In genomic region chr7:41030673-41031072, GRCh38 we compare ENCODE assay signal across 35 cellular contexts.
DNase-seq lines count a peak whose midpoint lies in the region; ATAC-seq, FAIRE-seq and TF ChIP-seq lines count a peak whose summit lies in the region.
"Had no signal": no experiment of that assay in that cellular context is flagged by ENCODE, and none has a peak within 500 bp of the region (broad histone marks: within the 10 kb centered on the region; RNA-seq: fewer than 3 reads in every experiment).

No MANE protein-coding gene starts in this region.

- peak; percentile 46 for FAIRE-seq in keratinocyte (lab: Jason Lieb, UNC)
- FAIRE-seq: GM12878 had no signal

- H3K27ac ChIP-seq in keratinocyte (ENCODE audit: control insufficient read depth, insufficient read depth, low read length), result no peak overlapping the region
- H3K27ac ChIP-seq: gastroesophageal sphincter, hepatocyte, psoas muscle, sigmoid colon, tibial artery had no signal

- H4K20me1 ChIP-seq in keratinocyte (ENCODE audit: control insufficient read depth, extremely low read depth, insufficient read depth, low read length), result no peaks in the 10 kb centered on the region

- peaks cover 33% of the 10 kb centered on the region for H3K4me1 ChIP-seq in keratinocyte (ENCODE audit: control insufficient read depth, extremely low read depth, insufficient read depth, low read length)
- H3K4me1 ChIP-seq: gastroesophageal sphincter, psoas muscle, sigmoid colon, tibial artery had no signal

- H2AFZ ChIP-seq in keratinocyte (ENCODE audit: control insufficient read depth, low read length), result peak overlapping the region; percentile 41
- H2AFZ ChIP-seq: hepatocyte had no signal

- no peaks in the 10 kb centered on the region for H3K36me3 ChIP-seq in keratinocyte (ENCODE audit: control insufficient read depth in 2 of 2, extremely low read depth in 1 of 2, insufficient read depth in 2 of 2, low read length in 2 of 2)
- H3K36me3 ChIP-seq: gastroesophageal sphincter, sigmoid colon, tibial artery had no signal

- ATAC-seq in HG02938 (IDR thresholded peaks at IDR 0.05; ENCODE audit: unreplicated experiment) (no peak), GM19328 (IDR thresholded peaks at IDR 0.05; ENCODE audit: unreplicated experiment) (no peak)
- ATAC-seq: effector memory CD8-positive, alpha-beta T cell; gastroesophageal sphincter; GM12878; HCT116; mucosa of descending colon; natural killer cell; psoas muscle; WTC11 had no signal

- H3K4me3 ChIP-seq in astrocyte of the spinal cord (ENCODE audit: low read depth, low read length) (no peak overlapping the region), keratinocyte (ENCODE audit: control insufficient read depth in 2 of 3, extremely low read depth in 1 of 3, insufficient read depth in 2 of 3, low read depth in 1 of 3, low read length in 3 of 3) (no peak overlapping the region)
- H3K4me3 ChIP-seq: gastroesophageal sphincter, GM12878, hepatocyte, lung, mucosa of descending colon, psoas muscle, sigmoid colon, tibial artery had no signal

- no peaks in the 10 kb centered on the region for H3K27me3 ChIP-seq in keratinocyte (ENCODE audit: control insufficient read depth, extremely low read depth, insufficient read depth, low read length)
- H3K27me3 ChIP-seq: gastroesophageal sphincter, hepatocyte, sigmoid colon, tibial artery had no signal

- no peak overlapping the region for H3K4me2 ChIP-seq in keratinocyte (ENCODE audit: control insufficient read depth, extremely low read depth, insufficient read depth, low read depth, low read length)
- H3K4me2 ChIP-seq: hepatocyte had no signal

- H3K9me1 ChIP-seq in keratinocyte (ENCODE audit: control insufficient read depth, extremely low read depth, insufficient read depth, low read length), result no peaks in the 10 kb centered on the region

- H3K9ac ChIP-seq in keratinocyte (ENCODE audit: control insufficient read depth, extremely low read depth, insufficient read depth, low read length), result no peak overlapping the region

- DNase-seq in Caki2 (ENCODE audit: low read depth) (peak; percentile 83), HT1080 (ENCODE audit: low read depth) (peak; percentile 71), astrocyte of the spinal cord (ENCODE audit: low read depth, low spot score) (peak; percentile 42), keratinocyte (ENCODE audit: low read depth, low spot score) (no peak), NCI-H2196 (lab: John Stamatoyannopoulos, UW; ENCODE audit: unreplicated experiment) (no peak)
- no peak for DNase-seq in stimulated activated CD4-positive, alpha-beta T cell treated with anti-CD3 and anti-CD28 coated beads, Interleukin-4, amount 100 ng/mL, for 4 hours
- DNase-seq: activated CD4-positive, alpha-beta T cell treated with anti-CD3 and anti-CD28 coated beads, Interleukin-2, amount 10 ng/mL, durations not matched to agents 24 days and 14 days; activated effector memory CD4-positive, alpha-beta T cell treated with anti-CD3 and anti-CD28 coated beads, Interleukin-2, amount 50 U/mL, for 16 hours; activated naive CD8-positive, alpha-beta T cell treated with anti-CD3 and anti-CD28 coated beads for 36 hours; aorta; CD4-positive, alpha-beta T cell; central memory CD4-positive, alpha-beta T cell; cortex of kidney; effector memory CD8-positive, alpha-beta T cell; left cardiac atrium; mucosa of descending colon; natural killer cell; NCI-H1105 treated with DMSO at 0.1 percent for 48 hours; NCI-H187 treated with DMSO at 0.1 percent for 48 hours; NCI-H526 treated with DMSO at 0.1 percent for 48 hours; NK-92 treated with Interleukin-12 subunit alpha and Interleukin-12 subunit beta, amount 100 ng/mL, for 24 hours; nucleus accumbens; psoas muscle; Right ventricle myocardium superior; sigmoid colon; stimulated activated CD4-positive, alpha-beta T cell treated with anti-CD3 and anti-CD28 coated beads, Interleukin-4, amount 100 ng/mL, for 24 hours; tibial artery had no signal

- H3K79me2 ChIP-seq in keratinocyte (ENCODE audit: control insufficient read depth, insufficient read depth, low read length), result no peaks in the 10 kb centered on the region
- H3K79me2 ChIP-seq: hepatocyte had no signal

- in situ Hi-C loops in Caki2 (cut with HindIII; ENCODE audit: low pct_unique_long_range_greater_than_20kb, low sequenced_read_pairs) (no loop called here), astrocyte of the spinal cord (cut with HindIII; ENCODE audit: low sequenced_read_pairs) (no loop called here)

- H3K9me3 ChIP-seq in keratinocyte (ENCODE audit: control insufficient read depth, low read depth, low read length), result no peaks in the 10 kb centered on the region
- H3K9me3 ChIP-seq: gastroesophageal sphincter, mucosa of descending colon, psoas muscle, sigmoid colon, tibial artery had no signal

- dilution Hi-C loops in keratinocyte (cut with MboI; ENCODE audit: extremely low pct_ligation_motif_present, low sequenced_read_pairs), result no loop called here

- TF ChIP-seq CTCF in astrocyte of the spinal cord (IDR thresholded peaks at IDR 0.05; ENCODE audit: low read depth, low read length), result no peak
- TF ChIP-seq CTCF in keratinocyte (optimal IDR thresholded peaks at IDR 0.05 in 1 of 3, IDR thresholded peaks at IDR 0.05 in 1 of 3, conservative IDR thresholded peaks at IDR 0.05 in 1 of 3; ENCODE audit: extremely low read depth in 1 of 3, insufficient read depth in 2 of 3, low read length in 3 of 3), result no peak

Comparison
In these comparisons a context has a peak if more than half of its experiments do, and no peak if none do; other contexts are left out.
1. DNase-seq: peak in Caki2 (single experiment), HT1080 (single experiment) and astrocyte of the spinal cord (single experiment); none in keratinocyte (single experiment), NCI-H2196 (single experiment) and stimulated activated CD4-positive, alpha-beta T cell treated with anti-CD3 and anti-CD28 coated beads, Interleukin-4, amount 100 ng/mL, for 4 hours (0 of 2).